Comparison of ENCODE assay signal across 26 cellular contexts in the genomic region with DNA sequence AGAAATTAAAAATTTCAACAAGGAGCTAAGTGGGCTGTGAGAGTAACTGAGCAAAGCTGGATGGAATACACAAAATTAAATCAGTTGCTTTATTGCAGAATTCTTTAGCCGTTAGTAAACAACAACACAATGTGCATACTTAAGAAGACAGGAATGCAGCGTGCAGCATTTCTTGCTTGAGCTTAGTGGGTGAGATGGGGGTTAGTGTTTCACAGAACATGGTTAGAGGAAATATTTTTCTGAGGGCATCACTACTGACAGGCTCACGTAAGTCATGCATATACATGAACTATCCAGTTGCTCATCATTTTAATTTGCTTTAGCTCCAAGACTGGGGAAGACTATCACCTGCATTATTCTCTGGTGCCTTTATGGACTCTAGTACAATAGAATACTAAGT.
DNase-seq lines count a peak whose midpoint lies in the region; ATAC-seq, FAIRE-seq and TF ChIP-seq lines count a peak whose summit lies in the region.
"Had no signal": no experiment of that assay in that cellular context is flagged by ENCODE, and none has a peak within 500 bp of the region (broad histone marks: within the 10 kb centered on the region; RNA-seq: fewer than 3 reads in every experiment).

No MANE protein-coding gene starts in this region.

- H3K4me1 ChIP-seq in pancreas = no peaks in the 10 kb centered on the region
- H3K4me1 ChIP-seq in thyroid gland = peaks cover 0 to 19% of the 10 kb centered on the region in 2 donors

- H3K36me3 ChIP-seq in bronchial epithelial cell (ENCODE audit: control insufficient read depth, insufficient read depth, low read length) (no peaks in the 10 kb centered on the region), pancreas (no peaks in the 10 kb centered on the region), thyroid gland (no peaks in the 10 kb centered on the region)
- H3K36me3 ChIP-seq: ascending aorta, neural progenitor cell, spleen, WERI-Rb-1 had no signal

- 79% methylated on average over 3 of the region's 3 CpGs for WGBS in pancreas, 2 donors
- 85 to 91% methylated on average over 3 of the region's 3 CpGs for WGBS in thyroid gland, 2 donors

- H3K4me3 ChIP-seq in AG09309 (ENCODE audit: control insufficient read depth, low read depth, low read length) = no peak overlapping the region
- H3K4me3 ChIP-seq in bronchial epithelial cell (ENCODE audit: low read depth, low read length) = no peak overlapping the region
- no peak overlapping the region for H3K4me3 ChIP-seq in pancreas
- H3K4me3 ChIP-seq in thyroid gland (replicated peaks in 1 of 3) = no peak overlapping the region
- H3K4me3 ChIP-seq: ascending aorta, neural progenitor cell, spleen had no signal

- no peak for TF ChIP-seq CTCF in AG09309 (IDR thresholded peaks at IDR 0.05; ENCODE audit: control insufficient read depth, insufficient read depth, low read depth, low read length, missing control alignments)
- no peak for TF ChIP-seq CTCF in bronchial epithelial cell (IDR thresholded peaks at IDR 0.05; ENCODE audit: insufficient read depth, low read length, severe bottlenecking)
- TF ChIP-seq CTCF in pancreas (IDR thresholded peaks at IDR 0.05) = no peak
- TF ChIP-seq CTCF in thyroid gland (IDR thresholded peaks at IDR 0.05) = no peak

- ATAC-seq in pancreas (no peak), GM19452 (IDR thresholded peaks at IDR 0.05; ENCODE audit: unreplicated experiment) (no peak)
- ATAC-seq: left lobe of liver had no signal

- FAIRE-seq in bronchial epithelial cell (lab: Jason Lieb, UNC) (no peak), pancreas (lab: Jason Lieb, UNC) (no peak)
- FAIRE-seq: colon, endometrium, HTR-8/SVneo had no signal

- no peak for TF ChIP-seq POLR2A in thyroid gland (IDR thresholded peaks at IDR 0.05)

- H3K27ac ChIP-seq in pancreas (no peak overlapping the region), thyroid gland (no peak overlapping the region)
- H3K27ac ChIP-seq: ascending aorta, neural progenitor cell, spleen, WERI-Rb-1 had no signal

- DNase-seq in AG09309 (ENCODE audit: low read depth) (peak; percentile 63), LHCN-M2 (ENCODE audit: low read depth) (peak; percentile 89), bronchial epithelial cell (ENCODE audit: low read depth) (peak; percentile 68), iris pigment epithelial cell (ENCODE audit: low read depth) (peak; percentile 87), pancreas (no peak), thyroid gland (no peak), head of caudate nucleus (no peak)
- DNase-seq: ACHN; activated CD4-positive, alpha-beta T cell treated with anti-CD3 and anti-CD28 coated beads, Interleukin-2, amount 50 U/mL, for 48 hours; CD4-positive, alpha-beta T cell; DMS79 treated with DMSO at 0.1 percent for 48 hours; Karpas-422; NCI-H1105; NCI-H526; SHP77 treated with DMSO at 0.1 percent for 48 hours; spleen; stimulated activated CD8-positive, alpha-beta memory T cell treated with anti-CD3 and anti-CD28 coated beads, Interleukin-4, amount 100 ng/mL, for 48 hours; T-helper 1 cell; WERI-Rb-1 had no signal

- intact Hi-C loops in pancreas (cut with DNase I) = no loop called here
- intact Hi-C loops in thyroid gland (cut with DNase I) = no loop called here
- intact Hi-C loops in head of caudate nucleus (cut with DNase I) = no loop called here

- no peaks in the 10 kb centered on the region for H3K27me3 ChIP-seq in bronchial epithelial cell (ENCODE audit: control insufficient read depth, insufficient read depth, low read length)
- no peaks in the 10 kb centered on the region for H3K27me3 ChIP-seq in pancreas
- H3K27me3 ChIP-seq in thyroid gland = no peaks in the 10 kb centered on the region
- H3K27me3 ChIP-seq: ascending aorta, neural progenitor cell, spleen had no signal

- no peaks in the 10 kb centered on the region for H3K9me3 ChIP-seq in pancreas
- no peaks in the 10 kb centered on the region for H3K9me3 ChIP-seq in thyroid gland
- H3K9me3 ChIP-seq: ascending aorta had no signal

Comparison
In these comparisons a context has a peak if more than half of its experiments do, and no peak if none do; other contexts are left out.
1. DNase-seq: peak in AG09309 (single experiment), LHCN-M2 (single experiment), bronchial epithelial cell (single experiment) and iris pigment epithelial cell (single experiment); none in pancreas (0 of 6), thyroid gland (0 of 2) and head of caudate nucleus (0 of 42).